In genomic region chr11:65216830-65217229, GRCh38 we compare ENCODE assay signal across 1 cellular context.
TF ChIP-seq lines count a peak whose summit lies in the region.

No MANE protein-coding gene starts in this region.

TF ChIP-seq in HCT116, 20 proteins besides CTCF, POLR2A, EP300 and RAD21:
- no peak for TF ChIP-seq CBX3 (IDR thresholded peaks at IDR 0.05; ENCODE audit: low read depth)
- no peak for TF ChIP-seq TCF7L2 (IDR thresholded peaks at IDR 0.05; ENCODE audit: borderline replicate concordance, extremely low read depth, insufficient read depth, insufficient read length)
- no peak for TF ChIP-seq YY1 (IDR thresholded peaks at IDR 0.05; ENCODE audit: extremely low read depth, insufficient replicate concordance, low read depth, low read length)
- TF ChIP-seq REST (IDR thresholded peaks at IDR 0.05; ENCODE audit: low read depth), result no peak
- no peak for TF ChIP-seq ATF3 (IDR thresholded peaks at IDR 0.05)
- no peak for TF ChIP-seq ZFX (IDR thresholded peaks at IDR 0.05)
- TF ChIP-seq EZH2 (IDR thresholded peaks at IDR 0.05), result no peak
- TF ChIP-seq CEBPB (IDR thresholded peaks at IDR 0.05; ENCODE audit: low read depth), result no peak
- no peak for TF ChIP-seq FOSL1 (IDR thresholded peaks at IDR 0.05; ENCODE audit: low read depth)
- no peak for TF ChIP-seq MAX (IDR thresholded peaks at IDR 0.05)
- no peak for TF ChIP-seq SIN3A (IDR thresholded peaks at IDR 0.05; ENCODE audit: low read depth)
- TF ChIP-seq EZH2phosphoT487 (IDR thresholded peaks at IDR 0.05; ENCODE audit: borderline replicate concordance), result no peak
